ENCODE assay signal across 1 cellular context in genomic region chr3:46693897-46694235, GRCh38.
TF ChIP-seq lines count a peak whose summit lies in the region.

No MANE protein-coding gene starts in this region.

TF ChIP-seq in K562, 482 proteins besides CTCF, POLR2A, EP300 and RAD21:
- TF ChIP-seq ELK3 (CRISPR knock-in tag; IDR thresholded peaks at IDR 0.05), result no peak
- no peak for TF ChIP-seq SMARCE1 (IDR thresholded peaks at IDR 0.05)
- no peak for TF ChIP-seq CBX2 (IDR thresholded peaks at IDR 0.05; ENCODE audit: insufficient read depth, low read length, poor library complexity, severe bottlenecking)
- no peak for TF ChIP-seq ZNF239 (CRISPR knock-in tag; IDR thresholded peaks at IDR 0.05)
- peak; percentile 70 for TF ChIP-seq EGR1 (conservative IDR thresholded peaks at IDR 0.05)
- no peak for TF ChIP-seq PCBP1 (IDR thresholded peaks at IDR 0.05; ENCODE audit: low read depth, low read length, poor library complexity, severe bottlenecking)
- TF ChIP-seq ZNF57 (CRISPR knock-in tag; IDR thresholded peaks at IDR 0.05), result no peak
- peak; percentile 65 for TF ChIP-seq RBFOX2 (IDR thresholded peaks at IDR 0.05; ENCODE audit: low read depth, low read length)
- TF ChIP-seq MCM2 (IDR thresholded peaks at IDR 0.05; ENCODE audit: low read depth), result no peak
- no peak for TF ChIP-seq PATZ1 (CRISPR knock-in tag; IDR thresholded peaks at IDR 0.05; ENCODE audit: borderline replicate concordance)
- TF ChIP-seq FOXK2 (conservative IDR thresholded peaks at IDR 0.05 in 1 of 2, IDR thresholded peaks at IDR 0.05 in 1 of 2; ENCODE audit: low read depth in 2 of 2), result no peak
- 0 out of 2 replicates have a peak, but pooled peaks have one; percentile 4 for TF ChIP-seq RERE (CRISPR knock-in tag; IDR thresholded peaks at IDR 0.05; ENCODE audit: borderline replicate concordance)
- TF ChIP-seq NELFE (IDR thresholded peaks at IDR 0.05; ENCODE audit: insufficient read depth, insufficient read length), result no peak
- TF ChIP-seq VEZF1 (CRISPR knock-in tag; IDR thresholded peaks at IDR 0.05), result 0 out of 2 replicates have a peak, but pooled peaks have one; percentile 2
- no peak for TF ChIP-seq ELF2 (CRISPR knock-in tag; IDR thresholded peaks at IDR 0.05)
- TF ChIP-seq POLR2G (IDR thresholded peaks at IDR 0.05; ENCODE audit: low read depth, low read length), result peak; percentile 77
- TF ChIP-seq THRB (CRISPR knock-in tag; conservative IDR thresholded peaks at IDR 0.05), result no peak
- TF ChIP-seq NCOA6 (IDR thresholded peaks at IDR 0.05), result no peak
- no peak for TF ChIP-seq ZFP30 (CRISPR knock-in tag; IDR thresholded peaks at IDR 0.05; ENCODE audit: borderline replicate concordance)
- no peak for TF ChIP-seq MYNN (IDR thresholded peaks at IDR 0.05)
- no peak for TF ChIP-seq MYNN (CRISPR knock-in tag; IDR thresholded peaks at IDR 0.05)
- no peak for TF ChIP-seq BCL6 (CRISPR knock-in tag; IDR thresholded peaks at IDR 0.05)
- no peak for TF ChIP-seq ARID3A (IDR thresholded peaks at IDR 0.05; ENCODE audit: borderline replicate concordance, low read depth, low read length)
- no peak for TF ChIP-seq ZNF146 (CRISPR knock-in tag; IDR thresholded peaks at IDR 0.05; ENCODE audit: unreplicated experiment)
- TF ChIP-seq ZNF24 (IDR thresholded peaks at IDR 0.05), result no peak
- TF ChIP-seq USF2 (CRISPR knock-in tag; IDR thresholded peaks at IDR 0.05), result peak; percentile 27; the same call in 1 of the 2 replicates
- no peak for TF ChIP-seq SREBF2 (CRISPR knock-in tag; IDR thresholded peaks at IDR 0.05)
- no peak for TF ChIP-seq KLF1 (tag; IDR thresholded peaks at IDR 0.05)
- no peak for TF ChIP-seq ZNF184 (CRISPR knock-in tag; IDR thresholded peaks at IDR 0.05)
- TF ChIP-seq ZNF75A (CRISPR knock-in tag; IDR thresholded peaks at IDR 0.05), result no peak
- TF ChIP-seq CBFB (CRISPR knock-in tag; IDR thresholded peaks at IDR 0.05), result 0 out of 2 replicates have a peak, but pooled peaks have one; percentile 31
- 0 out of 2 replicates have a peak, but pooled peaks have one; percentile 28 for TF ChIP-seq SAFB (IDR thresholded peaks at IDR 0.05; ENCODE audit: borderline replicate concordance, low read depth, low read length)
- TF ChIP-seq HDAC2 (IDR thresholded peaks at IDR 0.05), result no peak
- 0 out of 2 replicates have a peak, but pooled peaks have one; percentile 28 for TF ChIP-seq ZBTB33 (CRISPR knock-in tag; IDR thresholded peaks at IDR 0.05)
- TF ChIP-seq ZBTB12 (CRISPR knock-in tag; IDR thresholded peaks at IDR 0.05), result no peak
- no peak for TF ChIP-seq ADNP (tag; IDR thresholded peaks at IDR 0.05)
- no peak for TF ChIP-seq RFX1 (IDR thresholded peaks at IDR 0.05)
- no peak for TF ChIP-seq ZNF445 (CRISPR knock-in tag; IDR thresholded peaks at IDR 0.05; ENCODE audit: low read depth)
- TF ChIP-seq SIN3B (IDR thresholded peaks at IDR 0.05; ENCODE audit: low read depth), result no peak
- TF ChIP-seq ZNF780A (CRISPR knock-in tag; IDR thresholded peaks at IDR 0.05), result no peak
- no peak for TF ChIP-seq HMGXB4 (CRISPR knock-in tag; IDR thresholded peaks at IDR 0.05)
- no peak for TF ChIP-seq ZNF695 (CRISPR knock-in tag; IDR thresholded peaks at IDR 0.05)
- TF ChIP-seq ZFX (CRISPR knock-in tag; IDR thresholded peaks at IDR 0.05), result peak; percentile 17; the same call in 1 of the 2 replicates
- no peak for TF ChIP-seq HOXB6 (CRISPR knock-in tag; IDR thresholded peaks at IDR 0.05; ENCODE audit: borderline replicate concordance)
- TF ChIP-seq NRF1 (conservative IDR thresholded peaks at IDR 0.05 in 1 of 2, IDR thresholded peaks at IDR 0.05 in 1 of 2), result peak; percentile 75 to 79
